1 cellular context compared by ENCODE assay signal in genomic region chr6:18155273-18155863, GRCh38.
TF ChIP-seq lines count a peak whose summit lies in the region.

TSS of gene KDM1B (plus strand) at chr6:18155422. CDS start at chr6:18159896, 4,474 bp downstream.

TF ChIP-seq in HepG2, 621 proteins besides CTCF, POLR2A, EP300 and RAD21 (continued from another document and continues in another):
- TF ChIP-seq MXI1 (IDR thresholded peaks at IDR 0.05; ENCODE audit: borderline replicate concordance, low read depth, low read length): peak; percentile 77; the same call in 2 of the 3 replicates
- no peak for TF ChIP-seq SOX13 (IDR thresholded peaks at IDR 0.05)
- TF ChIP-seq SOX13 (CRISPR knock-in tag; conservative IDR thresholded peaks at IDR 0.05 in 1 of 2, IDR thresholded peaks at IDR 0.05 in 1 of 2): peak in 1 of 2 experiments; percentile 20; a peak in 1 of 4 replicates
- no peak for TF ChIP-seq ZNF121 (CRISPR knock-in tag; IDR thresholded peaks at IDR 0.05)
- no peak for TF ChIP-seq ZNF562 (CRISPR knock-in tag; IDR thresholded peaks at IDR 0.05; ENCODE audit: borderline replicate concordance)
- no peak for TF ChIP-seq MAFK (conservative IDR thresholded peaks at IDR 0.05 in 1 of 2, IDR thresholded peaks at IDR 0.05 in 1 of 2; ENCODE audit: low read length in 2 of 2)
- no peak for TF ChIP-seq BRF2 (CRISPR knock-in tag; IDR thresholded peaks at IDR 0.05)
- TF ChIP-seq NR0B2 (CRISPR knock-in tag; IDR thresholded peaks at IDR 0.05): no peak; the same call in 1 of the 2 replicates
- TF ChIP-seq ZNF577 (CRISPR knock-in tag; IDR thresholded peaks at IDR 0.05; ENCODE audit: borderline replicate concordance, low read depth): no peak
- no peak for TF ChIP-seq ZNF496 (CRISPR knock-in tag; IDR thresholded peaks at IDR 0.05; ENCODE audit: insufficient replicate concordance)
- 0 out of 2 replicates have a peak, but pooled peaks have one; percentile 30 for TF ChIP-seq HNF1B (CRISPR knock-in tag; IDR thresholded peaks at IDR 0.05)
- peak; percentile 24; the same call in 1 of the 2 replicates for TF ChIP-seq CREB1 (IDR thresholded peaks at IDR 0.05)
- no peak for TF ChIP-seq CREB1 (CRISPR knock-in tag; IDR thresholded peaks at IDR 0.05)
- no peak for TF ChIP-seq ZNF816 (CRISPR knock-in tag; IDR thresholded peaks at IDR 0.05; ENCODE audit: borderline replicate concordance)
- peak; percentile 93 for TF ChIP-seq CCDC6 (CRISPR knock-in tag; IDR thresholded peaks at IDR 0.05)
- TF ChIP-seq, protein P1, sequence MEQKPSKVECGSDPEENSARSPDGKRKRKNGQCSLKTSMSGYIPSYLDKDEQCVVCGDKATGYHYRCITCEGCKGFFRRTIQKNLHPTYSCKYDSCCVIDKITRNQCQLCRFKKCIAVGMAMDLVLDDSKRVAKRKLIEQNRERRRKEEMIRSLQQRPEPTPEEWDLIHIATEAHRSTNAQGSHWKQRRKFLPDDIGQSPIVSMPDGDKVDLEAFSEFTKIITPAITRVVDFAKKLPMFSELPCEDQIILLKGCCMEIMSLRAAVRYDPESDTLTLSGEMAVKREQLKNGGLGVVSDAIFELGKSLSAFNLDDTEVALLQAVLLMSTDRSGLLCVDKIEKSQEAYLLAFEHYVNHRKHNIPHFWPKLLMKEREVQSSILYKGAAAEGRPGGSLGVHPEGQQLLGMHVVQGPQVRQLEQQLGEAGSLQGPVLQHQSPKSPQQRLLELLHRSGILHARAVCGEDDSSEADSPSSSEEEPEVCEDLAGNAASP (CRISPR knock-in tag; IDR thresholded peaks at IDR 0.05; ENCODE audit: borderline replicate concordance): no peak
- TF ChIP-seq ZNF788 (CRISPR knock-in tag; IDR thresholded peaks at IDR 0.05; ENCODE audit: borderline replicate concordance): peak; percentile 72; the same call in 1 of the 2 replicates
- TF ChIP-seq, protein P2, sequence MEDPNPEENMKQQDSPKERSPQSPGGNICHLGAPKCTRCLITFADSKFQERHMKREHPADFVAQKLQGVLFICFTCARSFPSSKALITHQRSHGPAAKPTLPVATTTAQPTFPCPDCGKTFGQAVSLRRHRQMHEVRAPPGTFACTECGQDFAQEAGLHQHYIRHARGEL (CRISPR knock-in tag; IDR thresholded peaks at IDR 0.05): no peak
- no peak for TF ChIP-seq ZSCAN9 (CRISPR knock-in tag; IDR thresholded peaks at IDR 0.05; ENCODE audit: borderline replicate concordance)
- peak; percentile 97 for TF ChIP-seq MYPOP (CRISPR knock-in tag; IDR thresholded peaks at IDR 0.05)
- no peak for TF ChIP-seq TCF7 (IDR thresholded peaks at IDR 0.05; ENCODE audit: low read depth)
- peak; percentile 84 for TF ChIP-seq ELF1 (CRISPR knock-in tag; IDR thresholded peaks at IDR 0.05)
- peak; percentile 70; the same call in 1 of the 2 replicates for TF ChIP-seq TFDP1 (CRISPR knock-in tag; IDR thresholded peaks at IDR 0.05; ENCODE audit: borderline replicate concordance)
- no peak for TF ChIP-seq MNT (IDR thresholded peaks at IDR 0.05)
- no peak for TF ChIP-seq ZNF234 (CRISPR knock-in tag; conservative IDR thresholded peaks at IDR 0.05)
- TF ChIP-seq SP5 (CRISPR knock-in tag; IDR thresholded peaks at IDR 0.05; ENCODE audit: borderline replicate concordance, low read depth): peak; percentile 63
- no peak for TF ChIP-seq EZH2 (conservative IDR thresholded peaks at IDR 0.05; ENCODE audit: low read depth, low read length)
- no peak for TF ChIP-seq SMARCE1 (IDR thresholded peaks at IDR 0.05; ENCODE audit: borderline replicate concordance)
- TF ChIP-seq ZNF550 (CRISPR knock-in tag; IDR thresholded peaks at IDR 0.05; ENCODE audit: borderline replicate concordance): no peak
- 0 out of 2 replicates have a peak, but pooled peaks have one; percentile 72 for TF ChIP-seq ISX (CRISPR knock-in tag; conservative IDR thresholded peaks at IDR 0.05)
- TF ChIP-seq ZSCAN21 (CRISPR knock-in tag; IDR thresholded peaks at IDR 0.05; ENCODE audit: borderline replicate concordance): no peak
- no peak for TF ChIP-seq TERF1 (CRISPR knock-in tag; IDR thresholded peaks at IDR 0.05)
- TF ChIP-seq SAFB2 (CRISPR knock-in tag; IDR thresholded peaks at IDR 0.05; ENCODE audit: borderline replicate concordance, low read depth): no peak
- no peak for TF ChIP-seq ZNF747 (CRISPR knock-in tag; IDR thresholded peaks at IDR 0.05; ENCODE audit: borderline replicate concordance)
- TF ChIP-seq CEBPB (IDR thresholded peaks at IDR 0.05; ENCODE audit: borderline replicate concordance, low read depth, low read length): no peak
- peak; percentile 21 for TF ChIP-seq TAF15 (IDR thresholded peaks at IDR 0.05; ENCODE audit: low read depth, low read length, poor library complexity, severe bottlenecking)
- peak; percentile 56; the same call in 1 of the 2 replicates for TF ChIP-seq SPEN (CRISPR knock-in tag; IDR thresholded peaks at IDR 0.05; ENCODE audit: low read depth)
- TF ChIP-seq ZNF230 (CRISPR knock-in tag; IDR thresholded peaks at IDR 0.05): no peak
- no peak for TF ChIP-seq NR2F6 (IDR thresholded peaks at IDR 0.05)
- TF ChIP-seq NR2F6 (CRISPR knock-in tag; IDR thresholded peaks at IDR 0.05): peak; percentile 23; the same call in 1 of the 2 replicates
- peak; percentile 48; the same call in 1 of the 2 replicates for TF ChIP-seq HDAC1 (CRISPR knock-in tag; IDR thresholded peaks at IDR 0.05)
- TF ChIP-seq ZNF136 (CRISPR knock-in tag; IDR thresholded peaks at IDR 0.05; ENCODE audit: low read depth): no peak
- TF ChIP-seq NFE2 (CRISPR knock-in tag; IDR thresholded peaks at IDR 0.05): no peak
- no peak for TF ChIP-seq ZNF343 (CRISPR knock-in tag; IDR thresholded peaks at IDR 0.05)
- no peak for TF ChIP-seq ZNF44 (CRISPR knock-in tag; IDR thresholded peaks at IDR 0.05)
- no peak for TF ChIP-seq KLF15 (CRISPR knock-in tag; IDR thresholded peaks at IDR 0.05; ENCODE audit: borderline replicate concordance)
- TF ChIP-seq ASH2L (IDR thresholded peaks at IDR 0.05; ENCODE audit: insufficient read length, low read depth, low read length): peak; percentile 89
- no peak for TF ChIP-seq KLF9 (CRISPR knock-in tag; IDR thresholded peaks at IDR 0.05; ENCODE audit: low read depth)
- peak; percentile 1; the same call in 1 of the 2 replicates for TF ChIP-seq ZNF616 (CRISPR knock-in tag; IDR thresholded peaks at IDR 0.05; ENCODE audit: low read depth)
- no peak for TF ChIP-seq GPN1 (CRISPR knock-in tag; IDR thresholded peaks at IDR 0.05; ENCODE audit: borderline replicate concordance)
- TF ChIP-seq GABPB1 (CRISPR knock-in tag; IDR thresholded peaks at IDR 0.05): peak; percentile 90
- TF ChIP-seq, protein P3, sequence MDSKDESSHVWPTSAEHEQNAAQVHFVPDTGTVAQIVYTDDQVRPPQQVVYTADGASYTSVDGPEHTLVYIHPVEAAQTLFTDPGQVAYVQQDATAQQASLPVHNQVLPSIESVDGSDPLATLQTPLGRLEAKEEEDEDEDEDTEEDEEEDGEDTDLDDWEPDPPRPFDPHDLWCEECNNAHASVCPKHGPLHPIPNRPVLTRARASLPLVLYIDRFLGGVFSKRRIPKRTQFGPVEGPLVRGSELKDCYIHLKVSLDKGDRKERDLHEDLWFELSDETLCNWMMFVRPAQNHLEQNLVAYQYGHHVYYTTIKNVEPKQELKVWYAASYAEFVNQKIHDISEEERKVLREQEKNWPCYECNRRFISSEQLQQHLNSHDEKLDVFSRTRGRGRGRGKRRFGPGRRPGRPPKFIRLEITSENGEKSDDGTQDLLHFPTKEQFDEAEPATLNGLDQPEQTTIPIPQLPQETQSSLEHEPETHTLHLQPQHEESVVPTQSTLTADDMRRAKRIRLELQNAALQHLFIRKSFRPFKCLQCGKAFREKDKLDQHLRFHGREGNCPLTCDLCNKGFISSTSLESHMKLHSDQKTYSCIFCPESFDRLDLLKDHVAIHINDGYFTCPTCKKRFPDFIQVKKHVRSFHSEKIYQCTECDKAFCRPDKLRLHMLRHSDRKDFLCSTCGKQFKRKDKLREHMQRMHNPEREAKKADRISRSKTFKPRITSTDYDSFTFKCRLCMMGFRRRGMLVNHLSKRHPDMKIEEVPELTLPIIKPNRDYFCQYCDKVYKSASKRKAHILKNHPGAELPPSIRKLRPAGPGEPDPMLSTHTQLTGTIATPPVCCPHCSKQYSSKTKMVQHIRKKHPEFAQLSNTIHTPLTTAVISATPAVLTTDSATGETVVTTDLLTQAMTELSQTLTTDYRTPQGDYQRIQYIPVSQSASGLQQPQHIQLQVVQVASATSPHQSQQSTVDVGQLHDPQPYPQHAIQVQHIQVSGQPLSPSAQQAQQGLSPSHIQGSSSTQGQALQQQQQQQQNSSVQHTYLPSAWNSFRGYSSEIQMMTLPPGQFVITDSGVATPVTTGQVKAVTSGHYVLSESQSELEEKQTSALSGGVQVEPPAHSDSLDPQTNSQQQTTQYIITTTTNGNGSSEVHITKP (CRISPR knock-in tag; IDR thresholded peaks at IDR 0.05; ENCODE audit: low read depth): no peak
- TF ChIP-seq GTF3A (CRISPR knock-in tag; conservative IDR thresholded peaks at IDR 0.05): no peak
- TF ChIP-seq MYNN (CRISPR knock-in tag; IDR thresholded peaks at IDR 0.05; ENCODE audit: low read depth): no peak
- TF ChIP-seq ELF3 (CRISPR knock-in tag; IDR thresholded peaks at IDR 0.05): peak; percentile 68; the same call in 1 of the 2 replicates
- no peak for TF ChIP-seq ZMYM3 (CRISPR knock-in tag; IDR thresholded peaks at IDR 0.05)
- TF ChIP-seq ZNF709 (CRISPR knock-in tag; IDR thresholded peaks at IDR 0.05): no peak; the same call in 1 of the 2 replicates
- TF ChIP-seq REXO4 (CRISPR knock-in tag; IDR thresholded peaks at IDR 0.05; ENCODE audit: borderline replicate concordance): no peak
- TF ChIP-seq ZNF3 (CRISPR knock-in tag; IDR thresholded peaks at IDR 0.05): no peak
- no peak; the same call in 1 of the 2 replicates for TF ChIP-seq ZNF451 (CRISPR knock-in tag; IDR thresholded peaks at IDR 0.05)
- TF ChIP-seq ZNF703 (CRISPR knock-in tag; IDR thresholded peaks at IDR 0.05; ENCODE audit: borderline replicate concordance): no peak
- no peak for TF ChIP-seq MZF1 (CRISPR knock-in tag; IDR thresholded peaks at IDR 0.05; ENCODE audit: borderline replicate concordance)
- peak; percentile 87 for TF ChIP-seq ZMYM4 (CRISPR knock-in tag; IDR thresholded peaks at IDR 0.05)
